11 cellular contexts compared by ENCODE assay signal in the genomic region with DNA sequence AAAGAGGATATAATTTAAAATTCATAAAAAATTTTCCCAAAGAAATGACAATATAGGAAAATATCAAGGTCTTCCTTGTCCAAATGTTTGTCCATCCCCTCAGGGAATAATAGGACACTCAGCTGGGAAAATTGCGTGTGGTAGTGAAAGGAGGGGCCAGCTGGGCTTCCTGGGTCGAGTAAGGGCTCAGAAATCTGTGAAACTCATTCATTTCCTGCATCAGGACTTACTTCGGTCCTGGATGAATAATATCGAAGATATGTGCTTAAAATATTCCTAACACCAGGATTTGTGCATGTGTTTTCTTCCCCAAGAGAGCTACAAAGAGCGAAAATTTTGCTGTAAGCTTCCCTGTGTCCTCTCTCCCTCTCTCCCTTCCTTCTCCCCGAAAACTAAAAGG.
DNase-seq lines count a peak whose midpoint lies in the region; ATAC-seq and TF ChIP-seq lines count a peak whose summit lies in the region.
"Had no signal": no experiment of that assay in that cellular context is flagged by ENCODE, and none has a peak within 500 bp of the region (broad histone marks: within the 10 kb centered on the region; RNA-seq: fewer than 3 reads in every experiment).

No MANE protein-coding gene starts in this region.

- H3K4me2 ChIP-seq in PC-3 (ENCODE audit: low read length) (peak overlapping the region; percentile 73), neural progenitor cell (peak overlapping the region; percentile 62)

- peaks cover 6% of the 10 kb centered on the region for H3K9me3 Mint-ChIP-seq in neural progenitor cell

- POLR2A ChIA-PET in PC-3 (lab: Charles Lee; ENCODE audit: unreplicated experiment), result interaction anchor here (0.6 kb wide), 1 partner anchor 271 kb away, joined by 3 read pairs; no protein-coding TSS in a partner anchor

- peak overlapping the region; percentile 14 for H3K4me3 Mint-ChIP-seq in neural progenitor cell

- CTCF ChIA-PET in PC-3 (lab: Charles Lee), result interaction anchor here (0.6 to 1.0 kb wide), 2 partner anchors 25 to 273 kb away, joined by 3 read pairs; no protein-coding TSS in a partner anchor

- peaks cover 53% of the 10 kb centered on the region for H3K4me1 ChIP-seq in PC-3 (ENCODE audit: insufficient read depth, low read length)
- H3K4me1 ChIP-seq in neural progenitor cell, result peaks cover 21% of the 10 kb centered on the region
- no peaks in the 10 kb centered on the region for H3K4me1 ChIP-seq in BE2C

- no TSS peak for BruUV-seq in PC-3 (replicated peaks; lab: Mats Ljungman, UMichigan)

- no peak overlapping the region for H3K27ac Mint-ChIP-seq in neural progenitor cell

- H3K36me3 Mint-ChIP-seq in neural progenitor cell, result peaks cover 2% of the 10 kb centered on the region

- peak overlapping the region; percentile 13; the same call in 1 of the 2 replicates for H3K4me3 ChIP-seq in PC-3 (ENCODE audit: low read length)
- H3K4me3 ChIP-seq in neural progenitor cell, result peak overlapping the region; percentile 4
- no peak overlapping the region for H3K4me3 ChIP-seq in BE2C (ENCODE audit: low read depth, low read length)

- H2AFZ ChIP-seq in PC-3 (ENCODE audit: low read length) (no peak overlapping the region), neural progenitor cell (replicated peaks) (peak overlapping the region; percentile 48)

- ATAC-seq in PC-3 (peak; percentile 67), GM21723 (IDR thresholded peaks at IDR 0.05; ENCODE audit: unreplicated experiment) (no peak)

- no peak for TF ChIP-seq CTCF in PC-3 (conservative IDR thresholded peaks at IDR 0.05; ENCODE audit: low read depth, low read length)
- TF ChIP-seq CTCF in neural progenitor cell (IDR thresholded peaks at IDR 0.05), result no peak
- TF ChIP-seq CTCF in BE2C (IDR thresholded peaks at IDR 0.05; ENCODE audit: low read depth, low read length), result no peak

- H4K20me1 ChIP-seq in PC-3 (ENCODE audit: low read length), result no peaks in the 10 kb centered on the region
- no peaks in the 10 kb centered on the region for H4K20me1 ChIP-seq in neural progenitor cell (ENCODE audit: low read depth)

- H3K4me1 Mint-ChIP-seq in neural progenitor cell, result peaks cover 17% of the 10 kb centered on the region

- no peaks in the 10 kb centered on the region for H3K9me3 ChIP-seq in PC-3 (ENCODE audit: low read length)
- no peaks in the 10 kb centered on the region for H3K9me3 ChIP-seq in neural progenitor cell (ENCODE audit: low read depth)
- no peaks in the 10 kb centered on the region for H3K9me3 ChIP-seq in BE2C

- H3F3A ChIP-seq in PC-3 (ENCODE audit: low read length, unreplicated experiment) (peaks cover 10% of the 10 kb centered on the region), neural progenitor cell (ENCODE audit: low read depth) (peaks cover 9% of the 10 kb centered on the region)

- H3K27me3 Mint-ChIP-seq in neural progenitor cell (ENCODE audit: insufficient read depth, low read depth), result no peaks in the 10 kb centered on the region

- H3K79me2 ChIP-seq in PC-3 (ENCODE audit: low read length), result no peaks in the 10 kb centered on the region
- no peaks in the 10 kb centered on the region for H3K79me2 ChIP-seq in neural progenitor cell (ENCODE audit: low read depth)

- H3K9me2 ChIP-seq in PC-3 (replicated peaks; ENCODE audit: low read length), result no peaks in the 10 kb centered on the region

- intact Hi-C loops in PC-3 (cut with micrococcal nuclease), result loop anchor here (2.0 to 5.0 kb wide), 2 partner anchors 24 to 33 kb away; no protein-coding TSS in a partner anchor

- H3K27me3 ChIP-seq in PC-3 (ENCODE audit: low read length) (no peaks in the 10 kb centered on the region), neural progenitor cell (no peaks in the 10 kb centered on the region), BE2C (no peaks in the 10 kb centered on the region)

- H3K36me3 ChIP-seq in PC-3 (ENCODE audit: low read depth, low read length) (no peaks in the 10 kb centered on the region), neural progenitor cell (no peaks in the 10 kb centered on the region), BE2C (no peaks in the 10 kb centered on the region)

- H3K27ac ChIP-seq in PC-3 (ENCODE audit: low read length), result peak overlapping the region; percentile 100
- peak overlapping the region; percentile 3 for H3K27ac ChIP-seq in neural progenitor cell

- H3K9ac ChIP-seq in PC-3 (ENCODE audit: low read length), result peak overlapping the region; percentile 93
- no peak overlapping the region for H3K9ac ChIP-seq in neural progenitor cell

- DNase-seq in EH (ENCODE audit: low read depth) (peak; percentile 98), PC-3 (peak; percentile 93), epidermal melanocyte (ENCODE audit: insufficient read length, low spot score) (peak; percentile 30), neural progenitor cell (ENCODE audit: low spot score) (no peak), SK-N-DZ (ENCODE audit: low spot score) (no peak), BE2C (no peak)
- no peak for DNase-seq in activated naive CD4-positive, alpha-beta T cell treated with anti-CD3 and anti-CD28 coated beads, Interleukin-2, amount 50 U/mL, for 16 hours
- DNase-seq: activated CD8-positive, alpha-beta memory T cell treated with anti-CD3 and anti-CD28 coated beads for 24 hours; caudate nucleus; retina had no signal

Comparison
In these comparisons a context has a peak if more than half of its experiments do, and no peak if none do; other contexts are left out.
1. DNase-seq: peak in EH (single experiment), PC-3 (single experiment) and epidermal melanocyte (single experiment); none in neural progenitor cell (single experiment), SK-N-DZ (single experiment), BE2C (single experiment) and activated naive CD4-positive, alpha-beta T cell treated with anti-CD3 and anti-CD28 coated beads, Interleukin-2, amount 50 U/mL, for 16 hours (single experiment).